30 cellular contexts compared by ENCODE assay signal in the genomic region with DNA sequence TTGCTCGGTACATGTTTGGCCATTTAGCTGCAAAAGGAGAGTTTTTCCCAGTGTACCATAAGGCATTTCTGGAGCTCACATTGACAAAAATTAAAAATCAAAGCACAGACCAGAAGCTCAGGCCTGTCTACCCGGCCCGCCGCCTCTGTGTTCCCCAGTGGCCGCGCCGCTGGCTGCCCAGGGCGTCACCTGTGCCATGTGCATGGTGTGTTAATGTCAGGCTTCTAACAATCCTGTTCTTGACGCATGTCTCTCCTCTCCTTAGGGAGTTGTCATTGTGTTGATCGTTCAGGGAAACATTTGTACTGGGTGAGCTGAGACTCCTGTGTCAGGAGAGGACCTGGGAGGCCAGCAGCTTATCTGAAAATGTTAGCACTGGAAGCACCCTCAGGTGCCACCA. TPM values are rescaled to one million over a fixed set of nuclear protein-coding genes. Genes with fewer than 3 reads are reported as not detected.
"Had no signal": no experiment of that assay in that cellular context is flagged by ENCODE, and none has a peak within 500 bp of the region (broad histone marks: within the 10 kb centered on the region; RNA-seq: fewer than 3 reads in every experiment).

No MANE protein-coding gene starts in this region.

- H3K36me3 ChIP-seq: colonic mucosa, esophagus muscularis mucosa, esophagus squamous epithelium, gastrocnemius medialis, gastroesophageal sphincter, heart left ventricle, heart right ventricle had no signal

- ATAC-seq: effector memory CD8-positive, alpha-beta T cell; esophagus mucosa; foreskin keratinocyte; gastrocnemius medialis; gastroesophageal sphincter; heart left ventricle; heart right ventricle had no signal

- H3K27ac Mint-ChIP-seq: dendritic cell treated with granulocyte-macrophage colony-stimulating factor and Interleukin-4, amounts not matched to agents 40 ng/mL and 50 ng/mL, for 4 days; effector memory CD8-positive, alpha-beta T cell; endodermal cell had no signal

- H3K27me3 ChIP-seq: colonic mucosa, gastrocnemius medialis had no signal

- H3K4me1 ChIP-seq: colonic mucosa, esophagus muscularis mucosa, esophagus squamous epithelium, foreskin keratinocyte, gastroesophageal sphincter had no signal

- H3K4me3 ChIP-seq: colonic mucosa, coronary artery, dorsolateral prefrontal cortex, esophagus muscularis mucosa, esophagus squamous epithelium, gastrocnemius medialis, gastroesophageal sphincter, heart left ventricle, heart right ventricle had no signal

- H3K27ac ChIP-seq: colonic mucosa, coronary artery, dorsolateral prefrontal cortex, epithelial cell of prostate, esophagus muscularis mucosa, esophagus squamous epithelium, foreskin keratinocyte, gastrocnemius medialis, gastroesophageal sphincter, heart left ventricle, heart right ventricle had no signal

- H3K9me3 Mint-ChIP-seq: dendritic cell treated with granulocyte-macrophage colony-stimulating factor and Interleukin-4, amounts not matched to agents 40 ng/mL and 50 ng/mL, for 4 days; effector memory CD8-positive, alpha-beta T cell; endodermal cell had no signal

- DNase-seq: colonic mucosa; cortex of kidney; dermis blood vessel endothelial cell; dorsolateral prefrontal cortex; effector CD4-positive, alpha-beta T cell; effector CD8-positive, alpha-beta T cell; effector memory CD4-positive, alpha-beta T cell; effector memory CD8-positive, alpha-beta T cell; endodermal cell; erythroblast; esophagus squamous epithelium; foreskin fibroblast; foreskin keratinocyte; foreskin melanocyte; gastrocnemius medialis; glutamatergic neuron; head of caudate nucleus; heart left ventricle; heart right ventricle had no signal

- FAIRE-seq: colon, endometrium, endothelial cell of umbilical vein, frontal cortex had no signal

- H3K9me3 ChIP-seq: colonic mucosa, esophagus muscularis mucosa, esophagus squamous epithelium, gastrocnemius medialis, gastroesophageal sphincter, heart left ventricle, heart right ventricle had no signal

- H3K4me3 Mint-ChIP-seq: dendritic cell treated with granulocyte-macrophage colony-stimulating factor and Interleukin-4, amounts not matched to agents 40 ng/mL and 50 ng/mL, for 4 days; effector memory CD8-positive, alpha-beta T cell; endodermal cell had no signal

RNA-seq across cellular contexts. Expression of a gene that starts 9.6 kb away (rescaled TPM):
- total RNA-seq: dermis blood vessel endothelial cell, epithelial cell of proximal tubule had no signal
